In genomic region chr17:1108810-1109605, GRCh38 we compare ENCODE assay signal across 8 cellular contexts.
A peak's percentile ranks its signal among the peaks of the same experiment; 100 is the strongest.
DNase-seq lines count a peak whose midpoint lies in the region; FAIRE-seq and TF ChIP-seq lines count a peak whose summit lies in the region.

No MANE protein-coding gene starts in this region.

- H3K9me3 Mint-ChIP-seq in stimulated activated naive CD8-positive, alpha-beta T cell treated with anti-CD3 and anti-CD28 coated beads, Interleukin-15, Interleukin-2, amounts not matched to agents 100 ng/mL and 50 ng/mL, for 24 hours: no peaks in the 10 kb centered on the region

- H3K9ac ChIP-seq in MM.1S (ENCODE audit: low read length) (peak overlapping the region; percentile 91), endothelial cell of umbilical vein (replicated peaks; ENCODE audit: extremely low read depth, insufficient read depth, low read length) (peak overlapping the region; percentile 73), muscle layer of colon (ENCODE audit: low read length) (no peak overlapping the region)

- peak overlapping the region; percentile 60; the same call in 1 of the 2 replicates for H3K27ac ChIP-seq in MM.1S (ENCODE audit: low read length)
- peak overlapping the region; percentile 49 for H3K27ac ChIP-seq in endothelial cell of umbilical vein (ENCODE audit: insufficient read depth, low read depth, low read length)
- peak overlapping the region; percentile 78 for H3K27ac ChIP-seq in muscle layer of colon (ENCODE audit: low read depth, low read length)

- H3K4me1 Mint-ChIP-seq in stimulated activated naive CD8-positive, alpha-beta T cell treated with anti-CD3 and anti-CD28 coated beads, Interleukin-15, Interleukin-2, amounts not matched to agents 100 ng/mL and 50 ng/mL, for 24 hours (ENCODE audit: low read depth): peaks cover 39% of the 10 kb centered on the region

- DNase-seq in NCI-H2171 treated with DMSO at 0.1 percent for 48 hours (lab: John Stamatoyannopoulos, UW) (peak; percentile 49), NCI-H2171 (lab: John Stamatoyannopoulos, UW) (no peak), MM.1S (peak; percentile 72), endothelial cell of umbilical vein (ENCODE audit: low read depth, low spot score) (peak; percentile 42), COR-L47 (lab: John Stamatoyannopoulos, UW) (no peak)
- DNase-seq in activated CD8-positive, alpha-beta memory T cell treated with anti-CD3 and anti-CD28 coated beads for 48 hours (ENCODE audit: low read depth in 2 of 3, low spot score in 2 of 3): peak in 2 of 3 experiments; percentile 50 to 52

- H3K27me3 Mint-ChIP-seq in stimulated activated naive CD8-positive, alpha-beta T cell treated with anti-CD3 and anti-CD28 coated beads, Interleukin-15, Interleukin-2, amounts not matched to agents 100 ng/mL and 50 ng/mL, for 24 hours: no peaks in the 10 kb centered on the region

- CTCF ChIA-PET in endothelial cell of umbilical vein (lab: Charles Lee): interaction anchor here (0.7 to 1.9 kb wide), 6 partner anchors 11 to 50 kb away, joined by 3 to 13 read pairs (median 4); no protein-coding TSS in a partner anchor

- intact Hi-C loops in endothelial cell of umbilical vein (cut with micrococcal nuclease): no loop called here

- peak overlapping the region; percentile 71 for H3K27ac Mint-ChIP-seq in stimulated activated naive CD8-positive, alpha-beta T cell treated with anti-CD3 and anti-CD28 coated beads, Interleukin-15, Interleukin-2, amounts not matched to agents 100 ng/mL and 50 ng/mL, for 24 hours

- H4K20me1 ChIP-seq in MM.1S (ENCODE audit: insufficient read depth, low read length): no peaks in the 10 kb centered on the region
- no peaks in the 10 kb centered on the region for H4K20me1 ChIP-seq in endothelial cell of umbilical vein (replicated peaks; ENCODE audit: control insufficient read depth, extremely low read depth, insufficient read depth, low read length)

- no peaks in the 10 kb centered on the region for H3K9me2 ChIP-seq in MM.1S (replicated peaks; ENCODE audit: insufficient read depth, low read length)

- H3K36me3 Mint-ChIP-seq in stimulated activated naive CD8-positive, alpha-beta T cell treated with anti-CD3 and anti-CD28 coated beads, Interleukin-15, Interleukin-2, amounts not matched to agents 100 ng/mL and 50 ng/mL, for 24 hours (ENCODE audit: low read depth): no peaks in the 10 kb centered on the region

- TF ChIP-seq CTCF in MM.1S (IDR thresholded peaks at IDR 0.05; ENCODE audit: low read length) (no peak), endothelial cell of umbilical vein (IDR thresholded peaks at IDR 0.05; ENCODE audit: extremely low read depth in 1 of 2, insufficient read depth in 1 of 2, low read depth in 1 of 2, low read length in 2 of 2) (no peak)

- TF ChIP-seq POLR2A in endothelial cell of umbilical vein (IDR thresholded peaks at IDR 0.05; ENCODE audit: low read depth, low read length): no peak

- H3F3A ChIP-seq in MM.1S (ENCODE audit: insufficient read depth, low read length): no peaks in the 10 kb centered on the region

- peak overlapping the region; percentile 86 for H3K4me3 ChIP-seq in MM.1S (ENCODE audit: low read length)
- H3K4me3 ChIP-seq in endothelial cell of umbilical vein (replicated peaks in 1 of 3; ENCODE audit: insufficient read depth in 1 of 3, low read depth in 1 of 3, low read length in 3 of 3): peak overlapping the region; percentile 64 to 75 (median 72)
- H3K4me3 ChIP-seq in muscle layer of colon (ENCODE audit: low read depth in 1 of 2, low read length in 2 of 2): peak overlapping the region; percentile 56 to 81

- POLR2A ChIA-PET in endothelial cell of umbilical vein (lab: Charles Lee): no interaction called here

- H3K9me3 ChIP-seq in MM.1S (replicated peaks; ENCODE audit: insufficient read depth, low read length): no peaks in the 10 kb centered on the region
- no peaks in the 10 kb centered on the region for H3K9me3 ChIP-seq in endothelial cell of umbilical vein (replicated peaks; ENCODE audit: control insufficient read depth, insufficient read depth, low read length)
- H3K9me3 ChIP-seq in muscle layer of colon (ENCODE audit: low read length): no peaks in the 10 kb centered on the region

- no peaks in the 10 kb centered on the region for H3K9me1 ChIP-seq in endothelial cell of umbilical vein (replicated peaks; ENCODE audit: control insufficient read depth, extremely low read depth, insufficient read depth, low read length)

- H3K4me2 ChIP-seq in MM.1S (ENCODE audit: low read depth, low read length) (peak overlapping the region; percentile 94), endothelial cell of umbilical vein (ENCODE audit: insufficient read depth, low read length) (peak overlapping the region; percentile 56)

- peaks cover 15% of the 10 kb centered on the region for H3K4me1 ChIP-seq in MM.1S (ENCODE audit: low read length)
- H3K4me1 ChIP-seq in endothelial cell of umbilical vein (ENCODE audit: control insufficient read depth, extremely low read depth, insufficient read depth, low read length): peaks cover 35% of the 10 kb centered on the region
- H3K4me1 ChIP-seq in muscle layer of colon (ENCODE audit: insufficient read depth, low read length): peaks cover 51% of the 10 kb centered on the region

- H3K79me2 ChIP-seq in MM.1S (ENCODE audit: low read length) (peaks cover 49% of the 10 kb centered on the region), endothelial cell of umbilical vein (ENCODE audit: control insufficient read depth, insufficient read depth, low read length) (peaks cover 14% of the 10 kb centered on the region)

- peak overlapping the region; percentile 85 for H3K4me3 Mint-ChIP-seq in stimulated activated naive CD8-positive, alpha-beta T cell treated with anti-CD3 and anti-CD28 coated beads, Interleukin-15, Interleukin-2, amounts not matched to agents 100 ng/mL and 50 ng/mL, for 24 hours

- no TSS peak for BruUV-seq in endothelial cell of umbilical vein (replicated peaks; lab: Mats Ljungman, UMichigan)

- peak; percentile 46 for FAIRE-seq in endothelial cell of umbilical vein (lab: Jason Lieb, UNC)

- H2AFZ ChIP-seq in MM.1S (ENCODE audit: low read length): peak overlapping the region; percentile 84; the same call in 1 of the 2 replicates
- peak overlapping the region; percentile 80 for H2AFZ ChIP-seq in endothelial cell of umbilical vein (ENCODE audit: low read depth, low read length)

- H3K27me3 ChIP-seq in MM.1S (replicated peaks; ENCODE audit: insufficient read depth, low read length) (no peaks in the 10 kb centered on the region), endothelial cell of umbilical vein (ENCODE audit: control insufficient read depth in 2 of 2, insufficient read depth in 2 of 2, low read length in 2 of 2) (no peaks in the 10 kb centered on the region), muscle layer of colon (ENCODE audit: control insufficient read depth in 1 of 2, insufficient read depth in 2 of 2, low read length in 2 of 2) (no peaks in the 10 kb centered on the region)

- H3K36me3 ChIP-seq in MM.1S (replicated peaks; ENCODE audit: insufficient read depth, low read length) (no peaks in the 10 kb centered on the region), endothelial cell of umbilical vein (ENCODE audit: control insufficient read depth in 2 of 2, extremely low read depth in 1 of 2, insufficient read depth in 2 of 2, low read length in 2 of 2) (peaks cover 0 to 2% of the 10 kb centered on the region in 2 experiments), muscle layer of colon (ENCODE audit: insufficient read depth, low read length) (peaks cover 2% of the 10 kb centered on the region)

- dilution Hi-C loops in endothelial cell of umbilical vein (cut with MboI; ENCODE audit: extremely low pct_ligation_motif_present, low sequenced_read_pairs): no loop called here

TF ChIP-seq in endothelial cell of umbilical vein, 7 proteins besides CTCF, POLR2A, EP300 and RAD21:
- no peak for TF ChIP-seq POLR2AphosphoS5 (IDR thresholded peaks at IDR 0.05; ENCODE audit: insufficient read depth, low read depth, low read length)
- TF ChIP-seq EZH2 (IDR thresholded peaks at IDR 0.05; ENCODE audit: borderline replicate concordance, low read depth, low read length, severe bottlenecking): no peak
- TF ChIP-seq MYC (IDR thresholded peaks at IDR 0.05; ENCODE audit: low read depth, low read length): no peak
- TF ChIP-seq JUN (IDR thresholded peaks at IDR 0.05; ENCODE audit: borderline replicate concordance, insufficient read depth, insufficient read length, low read depth): no peak
- TF ChIP-seq GATA2 (IDR thresholded peaks at IDR 0.05; ENCODE audit: insufficient read depth, insufficient read length, low read depth, low read length): no peak
- no peak for TF ChIP-seq FOS (IDR thresholded peaks at IDR 0.05; ENCODE audit: borderline replicate concordance, insufficient read depth, low read length)
- no peak for TF ChIP-seq MAX (IDR thresholded peaks at IDR 0.05; ENCODE audit: insufficient read depth, insufficient read length)
TF ChIP-seq in endothelial cell of umbilical vein: peak in this region for 0.

Comparison
In these comparisons a context has a peak if more than half of its experiments do, and no peak if none do; other contexts are left out.
1. DNase-seq: peak in NCI-H2171 treated with DMSO at 0.1 percent for 48 hours (single experiment), MM.1S (single experiment), activated CD8-positive, alpha-beta memory T cell treated with anti-CD3 and anti-CD28 coated beads for 48 hours (2 of 3) and endothelial cell of umbilical vein (single experiment); none in NCI-H2171 (single experiment) and COR-L47 (single experiment).
2. Peak in every context shown above with its lines, with median percentiles within 50 percentile points of each other: H3K27ac ChIP-seq and H3K4me3 ChIP-seq.